9 cellular contexts compared by ENCODE assay signal in genomic region chr5:73192375-73192774, GRCh38. TPM values are rescaled to one million over a fixed set of nuclear protein-coding genes. Genes with fewer than 3 reads are reported as not detected.
"Had no signal": no experiment of that assay in that cellular context is flagged by ENCODE, and none has a peak within 500 bp of the region (broad histone marks: within the 10 kb centered on the region; RNA-seq: fewer than 3 reads in every experiment).

No MANE protein-coding gene starts in this region.

- DNase-seq: GDM1, GF-D8 had no signal

- FAIRE-seq: G401.6, GM12878, GM12891, GM12892, GM18507, GM19239 had no signal

- H3K4me3 ChIP-seq: GM12878 had no signal

- ATAC-seq: GM12878 had no signal

RNA-seq across cellular contexts. Expression of gene TMEM174, which starts 19.4 kb away (rescaled TPM):
- total RNA-seq: G401, GM12878 had no signal
- polyA plus RNA-seq: GM12878 had no signal
